12 cellular contexts compared by ENCODE assay signal in the genomic region with DNA sequence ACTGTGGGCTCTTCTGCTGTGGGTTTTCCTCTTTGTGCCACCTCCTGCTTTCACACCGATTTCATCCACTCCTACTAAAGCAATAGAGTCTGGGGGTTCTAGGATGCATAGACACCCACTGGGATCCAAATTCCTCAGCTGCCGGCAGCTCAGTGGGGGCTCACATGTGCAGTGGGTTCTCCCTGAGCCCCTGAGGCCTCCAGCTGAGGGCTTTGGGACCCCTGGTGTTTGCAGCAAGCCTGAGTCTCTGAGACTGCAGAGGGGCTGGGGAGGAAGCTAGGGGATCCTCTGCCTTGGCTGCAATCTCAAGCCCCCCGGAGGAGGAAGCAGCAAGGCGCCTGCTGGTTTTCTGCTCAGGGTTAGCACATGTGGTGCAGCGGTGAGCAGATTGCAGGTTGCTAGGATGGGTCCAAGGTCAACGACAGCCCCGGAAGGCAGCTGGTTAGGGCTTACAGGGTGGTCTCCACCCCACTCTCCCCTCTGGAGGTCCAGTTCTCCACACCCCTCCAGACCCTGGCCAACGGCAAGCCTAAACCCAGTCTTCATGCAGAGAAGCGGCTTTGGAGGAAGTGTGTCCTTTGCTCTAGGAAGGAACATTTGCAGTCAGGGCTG.
DNase-seq lines count a peak whose midpoint lies in the region; ATAC-seq and TF ChIP-seq lines count a peak whose summit lies in the region.
"Had no signal": no experiment of that assay in that cellular context is flagged by ENCODE, and none has a peak within 500 bp of the region (broad histone marks: within the 10 kb centered on the region; RNA-seq: fewer than 3 reads in every experiment).

No MANE protein-coding gene starts in this region.

- H3K4me2 ChIP-seq in BLaER1 treated with 17β-estradiol and CSF1 and Interleukin-3, amounts not matched to agents 10 nM and 100 nM, result peak overlapping the region; percentile 4 to 93 (median 78); a peak in 16 of 22 replicates
- no peak overlapping the region for H3K4me2 ChIP-seq in hepatocyte

- H3K36me3 ChIP-seq in BLaER1 treated with 17β-estradiol and CSF1 and Interleukin-3, amounts not matched to agents 10 nM and 100 nM, result no peaks in the 10 kb centered on the region
- H3K36me3 ChIP-seq in SK-N-MC (ENCODE audit: insufficient read depth, low read length), result no peaks in the 10 kb centered on the region
- no peaks in the 10 kb centered on the region for H3K36me3 ChIP-seq in hepatocyte (replicated peaks; ENCODE audit: insufficient read depth, low read depth)

- no peak for DNase-seq in SK-N-MC (ENCODE audit: low read depth, low spot score)
- DNase-seq in hepatocyte (ENCODE audit: low spot score), result no peak
- DNase-seq in sciatic nerve (ENCODE audit: low spot score), result no peak
- no peak for DNase-seq in NCI-H2081 (lab: John Stamatoyannopoulos, UW)
- no peak for DNase-seq in stimulated activated CD4-positive, alpha-beta T cell treated with anti-CD3 and anti-CD28 coated beads, Interleukin-15, amount 100 ng/mL, for 24 hours
- DNase-seq: Caco-2; CD4-positive, alpha-beta T cell; GOT3; H9 had no signal

- no peak overlapping the region for H3K4me3 ChIP-seq in BLaER1 treated with 17β-estradiol and CSF1 and Interleukin-3, amounts not matched to agents 10 nM and 100 nM
- H3K4me3 ChIP-seq in SK-N-MC (peak overlapping the region; percentile 51; the same call in 1 of the 2 replicates), hepatocyte (no peak overlapping the region)

- peaks cover 0 to 23% (median 6%) of the 10 kb centered on the region in 11 experiments; a peak in 8 of 22 replicates for H4K20me1 ChIP-seq in BLaER1 treated with 17β-estradiol and CSF1 and Interleukin-3, amounts not matched to agents 10 nM and 100 nM
- H4K20me1 ChIP-seq in hepatocyte (ENCODE audit: insufficient read depth, poor library complexity, severe bottlenecking), result no peaks in the 10 kb centered on the region

- H3K9ac ChIP-seq in BLaER1 treated with 17β-estradiol and CSF1 and Interleukin-3, amounts not matched to agents 10 nM and 100 nM, result no peak overlapping the region
- no peak overlapping the region for H3K9ac ChIP-seq in SK-N-MC (ENCODE audit: insufficient read length)

- 50% methylated on average over 9 of the region's 9 CpGs for WGBS in hepatocyte (ENCODE audit: low lambda C conversion rate, missing lambda C conversion rate)

- intact Hi-C loops in sciatic nerve (cut with DNase I), result no loop called here

- peak; percentile 2 for ATAC-seq in sciatic nerve
- ATAC-seq in HG03108 (IDR thresholded peaks at IDR 0.05; ENCODE audit: unreplicated experiment), result no peak

- peaks cover 0 to 5% (median 0%) of the 10 kb centered on the region in 11 experiments; a peak in 3 of 22 replicates for H3K27me3 ChIP-seq in BLaER1 treated with 17β-estradiol and CSF1 and Interleukin-3, amounts not matched to agents 10 nM and 100 nM
- H3K27me3 ChIP-seq in hepatocyte, result no peaks in the 10 kb centered on the region

- peaks cover 33 to 100% (median 95%) of the 10 kb centered on the region in 10 experiments for H3K4me1 ChIP-seq in BLaER1 treated with 17β-estradiol and CSF1 and Interleukin-3, amounts not matched to agents 10 nM and 100 nM
- H3K4me1 ChIP-seq in hepatocyte (ENCODE audit: insufficient read depth), result peaks cover 10% of the 10 kb centered on the region
- H3K4me1 ChIP-seq: Caco-2 had no signal

- no peaks in the 10 kb centered on the region for H3K9me3 ChIP-seq in BLaER1 treated with 17β-estradiol and CSF1 and Interleukin-3, amounts not matched to agents 10 nM and 100 nM (replicated peaks in 1 of 11)
- H3K9me3 ChIP-seq in SK-N-MC (ENCODE audit: low read depth, low read length) (no peaks in the 10 kb centered on the region), hepatocyte (ENCODE audit: low read depth) (no peaks in the 10 kb centered on the region)

- TF ChIP-seq CTCF in hepatocyte (IDR thresholded peaks at IDR 0.05; ENCODE audit: poor library complexity), result no peak

- H3K9me2 ChIP-seq in hepatocyte (replicated peaks; ENCODE audit: insufficient read depth), result no peaks in the 10 kb centered on the region

- no peak overlapping the region for H3K27ac ChIP-seq in BLaER1 treated with 17β-estradiol and CSF1 and Interleukin-3, amounts not matched to agents 10 nM and 100 nM
- peak overlapping the region; percentile 72 for H3K27ac ChIP-seq in SK-N-MC
- peak overlapping the region; percentile 31 for H3K27ac ChIP-seq in hepatocyte
- H3K27ac ChIP-seq: C4-2B had no signal

- no peaks in the 10 kb centered on the region for H3K79me2 ChIP-seq in hepatocyte

- H2AFZ ChIP-seq in hepatocyte, result no peak overlapping the region

Comparison
In these comparisons a context has a peak if more than half of its experiments do, and no peak if none do; other contexts are left out.
1. H3K27ac ChIP-seq: peak in SK-N-MC (single experiment) and hepatocyte (single experiment); none in BLaER1 treated with 17β-estradiol and CSF1 and Interleukin-3, amounts not matched to agents 10 nM and 100 nM (0 of 11).